6 cellular contexts compared by ENCODE assay signal in the genomic region with DNA sequence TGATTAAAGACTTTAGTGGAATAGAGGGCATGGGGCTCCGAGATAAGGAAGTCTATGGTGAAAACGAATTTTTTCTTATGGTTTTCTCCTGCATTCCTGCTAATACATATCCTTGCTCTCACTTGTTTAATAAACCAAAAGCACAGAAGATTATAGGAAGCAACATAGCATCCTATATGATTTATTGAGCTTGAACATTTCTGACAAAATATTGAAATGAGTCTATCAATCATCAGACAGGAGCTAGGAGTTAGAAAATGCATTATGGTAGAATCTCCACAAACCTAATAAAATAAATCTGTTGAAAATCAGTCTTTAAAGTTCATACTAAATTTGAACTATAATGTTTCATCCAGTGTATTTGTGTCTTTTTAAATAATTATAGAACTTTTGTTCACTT.
"Had no signal": no experiment of that assay in that cellular context is flagged by ENCODE, and none has a peak within 500 bp of the region (broad histone marks: within the 10 kb centered on the region; RNA-seq: fewer than 3 reads in every experiment).

No MANE protein-coding gene starts in this region.

- H3K27ac ChIP-seq: HL-60 had no signal

- H3K4me3 ChIP-seq: K562 had no signal

- ATAC-seq: HepG2, K562 had no signal

- DNase-seq: IMR-90, KBM-7, KG1 had no signal
